In the genomic region with DNA sequence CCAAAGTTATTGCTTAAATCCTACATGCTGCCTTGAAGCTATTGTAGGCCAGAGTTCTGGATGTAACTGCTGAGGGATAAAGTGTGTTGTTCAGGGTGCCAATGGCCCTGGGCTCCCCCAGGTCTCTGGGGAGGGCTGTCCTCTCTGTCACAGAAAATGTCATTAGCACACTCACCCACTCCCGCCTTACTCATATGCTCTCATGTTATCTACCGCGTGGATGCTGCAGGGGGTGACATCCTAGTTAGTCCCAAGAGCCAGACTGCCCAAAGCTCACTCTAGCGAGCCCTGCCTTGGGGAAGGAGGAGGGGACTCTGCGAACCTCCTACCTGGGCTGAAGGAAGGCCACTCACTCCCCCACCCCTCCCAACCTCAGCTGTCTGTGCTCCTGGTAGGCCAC, we compare ENCODE assay signal across 35 cellular contexts.
"Had no signal": no experiment of that assay in that cellular context is flagged by ENCODE, and none has a peak within 500 bp of the region (broad histone marks: within the 10 kb centered on the region; RNA-seq: fewer than 3 reads in every experiment).

No MANE protein-coding gene starts in this region.

- H3K9me3 Mint-ChIP-seq: activated CD4-positive, alpha-beta memory T cell treated with anti-CD3 and anti-CD28 coated beads, Interleukin-2, amount 10 ng/mL, durations not matched to agents 7 days and 5 days; activated CD4-positive, alpha-beta T cell treated with anti-CD3 and anti-CD28 coated beads, Interleukin-2, amount 10 ng/mL, durations not matched to agents 7 days and 5 days; activated naive CD4-positive, alpha-beta T cell treated with anti-CD3 and anti-CD28 coated beads for 36 hours; activated naive CD4-positive, alpha-beta T cell treated with anti-CD3 and anti-CD28 coated beads, Interleukin-2, amount 50 U/mL, for 72 hours; activated naive CD8-positive, alpha-beta T cell treated with anti-CD3 and anti-CD28 coated beads for 36 hours; activated T-cell treated with anti-CD3 and anti-CD28 coated beads, Interleukin-2, amount 50 U/mL, for 24 hours; activated T-helper 2 cell treated with anti-CD3 and anti-CD28 coated beads, Interferon-gamma antibody, Interleukin-2, Interleukin-4, amounts not matched to agents 10 μg/mL and 5 μg/mL and 100 μg/mL, durations not matched to agents 14 hours and 24 hours and 36 hours; T-helper 1 cell treated with Interleukin-12 subunit alpha and Interleukin-12 subunit beta and Interleukin-4 antibody, amounts not matched to agents 30 μg/mL and 1 μg/mL, for 36 hours; T-helper 2 cell treated with Interferon-gamma antibody and Interleukin-4, amounts not matched to agents 5 μg/mL and 100 μg/mL, for 36 hours had no signal

- H3K4me3 ChIP-seq: adrenal gland, body of pancreas, breast epithelium had no signal

- H3K9me3 ChIP-seq: adrenal gland, body of pancreas, breast epithelium had no signal

- H3K27me3 Mint-ChIP-seq: activated naive CD8-positive, alpha-beta T cell treated with anti-CD3 and anti-CD28 coated beads for 36 hours had no signal

- H3K4me1 ChIP-seq: adrenal gland, body of pancreas, breast epithelium had no signal

- H3K4me3 Mint-ChIP-seq: activated CD4-positive, alpha-beta memory T cell treated with anti-CD3 and anti-CD28 coated beads, Interleukin-2, amount 10 ng/mL, durations not matched to agents 7 days and 5 days; activated CD4-positive, alpha-beta T cell treated with anti-CD3 and anti-CD28 coated beads for 36 hours; activated CD4-positive, alpha-beta T cell treated with anti-CD3 and anti-CD28 coated beads, Interleukin-2, amount 10 ng/mL, durations not matched to agents 7 days and 5 days; activated CD8-positive, alpha-beta memory T cell treated with anti-CD3 and anti-CD28 coated beads, Interleukin-2, amount 10 ng/mL, durations not matched to agents 7 days and 5 days; activated CD8-positive, alpha-beta T cell treated with anti-CD3 and anti-CD28 coated beads, Interleukin-2, amount 10 ng/mL, durations not matched to agents 7 days and 5 days; activated naive CD4-positive, alpha-beta T cell treated with anti-CD3 and anti-CD28 coated beads for 36 hours; activated naive CD8-positive, alpha-beta T cell treated with anti-CD3 and anti-CD28 coated beads for 36 hours; activated T-cell treated with anti-CD3 and anti-CD28 coated beads, Interleukin-2, amount 50 U/mL, for 24 hours; T-helper 1 cell treated with Interleukin-12 subunit alpha and Interleukin-12 subunit beta and Interleukin-4 antibody, amounts not matched to agents 30 μg/mL and 1 μg/mL, for 36 hours; T-helper 2 cell treated with Interferon-gamma antibody and Interleukin-4, amounts not matched to agents 5 μg/mL and 100 μg/mL, for 36 hours had no signal

- H3K27ac ChIP-seq: adrenal gland, body of pancreas, brain microvascular endothelial cell, breast epithelium, VCaP had no signal

- H3K27me3 ChIP-seq: adrenal gland, body of pancreas, brain microvascular endothelial cell, breast epithelium had no signal

- ATAC-seq: activated CD4-positive, alpha-beta T cell treated with anti-CD3 and anti-CD28 coated beads for 36 hours; activated CD4-positive, CD25-positive, alpha-beta regulatory T cell treated with anti-CD3 and anti-CD28 coated beads, Interleukin-2, amount 50 U/mL, for 24 hours; activated CD8-positive, alpha-beta memory T cell treated with anti-CD3 and anti-CD28 coated beads, Interleukin-2, amount 10 ng/mL, durations not matched to agents 7 days and 5 days; activated CD8-positive, alpha-beta T cell treated with anti-CD3 and anti-CD28 coated beads, Interleukin-2, amount 10 ng/mL, durations not matched to agents 7 days and 5 days; activated naive CD4-positive, alpha-beta T cell treated with anti-CD3 and anti-CD28 coated beads, Interleukin-2, amount 50 U/mL, for 72 hours; body of pancreas had no signal

- H3K27ac Mint-ChIP-seq: activated CD4-positive, alpha-beta memory T cell treated with anti-CD3 and anti-CD28 coated beads, Interleukin-2, amount 10 ng/mL, durations not matched to agents 7 days and 5 days; activated CD4-positive, alpha-beta T cell treated with anti-CD3 and anti-CD28 coated beads for 36 hours; activated CD4-positive, alpha-beta T cell treated with anti-CD3 and anti-CD28 coated beads, Interleukin-2, amount 10 ng/mL, durations not matched to agents 7 days and 5 days; activated CD8-positive, alpha-beta memory T cell treated with anti-CD3 and anti-CD28 coated beads, Interleukin-2, amount 10 ng/mL, durations not matched to agents 7 days and 5 days; activated CD8-positive, alpha-beta T cell treated with anti-CD3 and anti-CD28 coated beads, Interleukin-2, amount 10 ng/mL, durations not matched to agents 7 days and 5 days; activated naive CD4-positive, alpha-beta T cell treated with anti-CD3 and anti-CD28 coated beads for 36 hours; activated naive CD4-positive, alpha-beta T cell treated with anti-CD3 and anti-CD28 coated beads, Interleukin-2, amount 50 U/mL, for 72 hours; activated naive CD8-positive, alpha-beta T cell treated with anti-CD3 and anti-CD28 coated beads for 36 hours; activated T-cell treated with anti-CD3 and anti-CD28 coated beads, Interleukin-2, amount 50 U/mL, for 24 hours; activated T-helper 2 cell treated with anti-CD3 and anti-CD28 coated beads, Interferon-gamma antibody, Interleukin-2, Interleukin-4, amounts not matched to agents 10 μg/mL and 5 μg/mL and 100 μg/mL, durations not matched to agents 14 hours and 24 hours and 36 hours; T-helper 1 cell treated with Interleukin-12 subunit alpha and Interleukin-12 subunit beta and Interleukin-4 antibody, amounts not matched to agents 30 μg/mL and 1 μg/mL, for 36 hours; T-helper 2 cell treated with Interferon-gamma antibody and Interleukin-4, amounts not matched to agents 5 μg/mL and 100 μg/mL, for 36 hours had no signal

- DNase-seq: activated CD4-positive, alpha-beta memory T cell treated with anti-CD3 and anti-CD28 coated beads, Interleukin-2, amount 10 ng/mL, durations not matched to agents 7 days and 5 days; activated CD4-positive, alpha-beta T cell treated with anti-CD3 and anti-CD28 coated beads for 1 hour; activated CD4-positive, alpha-beta T cell treated with anti-CD3 and anti-CD28 coated beads for 36 hours; activated CD4-positive, alpha-beta T cell treated with anti-CD3 and anti-CD28 coated beads for 48 hours; activated CD4-positive, alpha-beta T cell treated with anti-CD3 and anti-CD28 coated beads, Interleukin-2, amount 10 ng/mL, durations not matched to agents 7 days and 5 days; activated CD4-positive, alpha-beta T cell treated with anti-CD3 and anti-CD28 coated beads, Interleukin-2, amount 50 U/mL, for 48 hours; activated CD4-positive, CD25-positive, alpha-beta regulatory T cell; activated CD8-positive, alpha-beta memory T cell treated with anti-CD3 and anti-CD28 coated beads for 24 hours; activated CD8-positive, alpha-beta memory T cell treated with anti-CD3 and anti-CD28 coated beads, Interleukin-2, amount 10 ng/mL, durations not matched to agents 7 days and 5 days; activated CD8-positive, alpha-beta memory T cell treated with anti-CD3 and anti-CD28 coated beads, Interleukin-2, amount 50 U/mL, for 48 hours; activated CD8-positive, alpha-beta T cell treated with anti-CD3 and anti-CD28 coated beads, Interleukin-2, amount 10 ng/mL, durations not matched to agents 7 days and 5 days; activated effector memory CD4-positive, alpha-beta T cell treated with Interleukin-2 at 50 U/mL for 16 hours; activated gamma-delta T cell; activated naive CD4-positive, alpha-beta T cell; activated naive CD4-positive, alpha-beta T cell treated with anti-CD3 and anti-CD28 coated beads for 36 hours; activated naive CD4-positive, alpha-beta T cell treated with anti-CD3 and anti-CD28 coated beads, Interleukin-2, amount 50 U/mL, for 16 hours; activated naive CD8-positive, alpha-beta T cell treated with anti-CD3 and anti-CD28 coated beads for 36 hours; activated T-cell treated with anti-CD3 and anti-CD28 coated beads, Interleukin-2, amount 50 U/mL, for 24 hours; activated T-cell treated with anti-CD3 and anti-CD28 coated beads, Interleukin-2, amount 50 U/mL, for 48 hours; adrenal gland; amniotic stem cell; aorta; body of pancreas; brain microvascular endothelial cell; central memory CD4-positive, alpha-beta T cell; T-helper 1 cell; T-helper 2 cell; T-helper 9 cell had no signal

- H3K36me3 Mint-ChIP-seq: activated CD8-positive, alpha-beta memory T cell treated with anti-CD3 and anti-CD28 coated beads, Interleukin-2, amount 10 ng/mL, durations not matched to agents 7 days and 5 days; activated naive CD4-positive, alpha-beta T cell treated with anti-CD3 and anti-CD28 coated beads, Interleukin-2, amount 50 U/mL, for 72 hours; activated naive CD8-positive, alpha-beta T cell treated with anti-CD3 and anti-CD28 coated beads for 36 hours had no signal

- H3K4me1 Mint-ChIP-seq: activated CD4-positive, alpha-beta memory T cell treated with anti-CD3 and anti-CD28 coated beads, Interleukin-2, amount 10 ng/mL, durations not matched to agents 7 days and 5 days; activated CD4-positive, alpha-beta T cell treated with anti-CD3 and anti-CD28 coated beads for 36 hours; activated CD4-positive, alpha-beta T cell treated with anti-CD3 and anti-CD28 coated beads, Interleukin-2, amount 10 ng/mL, durations not matched to agents 7 days and 5 days; activated CD8-positive, alpha-beta memory T cell treated with anti-CD3 and anti-CD28 coated beads, Interleukin-2, amount 10 ng/mL, durations not matched to agents 7 days and 5 days had no signal

- H3K36me3 ChIP-seq: adrenal gland, brain microvascular endothelial cell, breast epithelium had no signal
